8 cellular contexts compared by ENCODE assay signal in genomic region chrX:10173331-10173900, GRCh38. TPM values are rescaled to one million over a fixed set of nuclear protein-coding genes. Genes with fewer than 3 reads are reported as not detected.
A peak's percentile ranks its signal among the peaks of the same experiment; 100 is the strongest.
DNase-seq lines count a peak whose midpoint lies in the region; ATAC-seq and TF ChIP-seq lines count a peak whose summit lies in the region.

No MANE protein-coding gene starts in this region.

- H3K4me3 ChIP-seq in choroid plexus epithelial cell (ENCODE audit: low read depth, low read length): peak overlapping the region; percentile 29

- no peak for TF ChIP-seq CTCF in choroid plexus epithelial cell (conservative IDR thresholded peaks at IDR 0.05; ENCODE audit: low read depth, low read length)

- ATAC-seq in HG03095 (IDR thresholded peaks at IDR 0.05; ENCODE audit: unreplicated experiment) (no peak), HG03025 (IDR thresholded peaks at IDR 0.05; ENCODE audit: low FRiP score, unreplicated experiment) (no peak), HG02938 (IDR thresholded peaks at IDR 0.05; ENCODE audit: unreplicated experiment) (no peak)

- in situ Hi-C loops in ACHN (cut with HindIII; ENCODE audit: low pct_ligation_motif_present, low pct_unique_long_range_greater_than_20kb, low sequenced_read_pairs): no loop called here
- in situ Hi-C loops in KBM-7 (cut with MboI; ENCODE audit: low pct_unique_long_range_greater_than_20kb, low sequenced_read_pairs): no loop called here

- DNase-seq in ACHN (peak; percentile 55), NCI-H1105 treated with DMSO at 0.1 percent for 48 hours (lab: John Stamatoyannopoulos, UW) (peak; percentile 37), choroid plexus epithelial cell (ENCODE audit: low read depth) (peak; percentile 97), lung microvascular endothelial cell (ENCODE audit: low read depth in 2 of 2) (peak; percentile 63 to 93), KBM-7 (no peak)

RNA-seq across cellular contexts. Expression of gene CLCN4, which starts 16.6 kb away (rescaled TPM):
- total RNA-seq in lung microvascular endothelial cell: 5.0 and 6.9 TPM in 2 replicates
